ENCODE assay signal across 11 cellular contexts in genomic region chr10:59895629-59896116, GRCh38. TPM values are rescaled to one million over a fixed set of nuclear protein-coding genes. Genes with fewer than 3 reads are reported as not detected.
DNase-seq lines count a peak whose midpoint lies in the region; ATAC-seq, FAIRE-seq and TF ChIP-seq lines count a peak whose summit lies in the region.
"Had no signal": no experiment of that assay in that cellular context is flagged by ENCODE, and none has a peak within 500 bp of the region (broad histone marks: within the 10 kb centered on the region; RNA-seq: fewer than 3 reads in every experiment).

No MANE protein-coding gene starts in this region.

- H3K4me3 ChIP-seq in H1 (ENCODE audit: extremely low read depth in 1 of 4, insufficient read depth in 2 of 4, low read depth in 3 of 4, low read length in 4 of 4): no peak overlapping the region
- peak overlapping the region in 1 of 3 experiments; percentile 48; a peak in 2 of 6 replicates for H3K4me3 ChIP-seq in HepG2 (replicated peaks in 1 of 3; ENCODE audit: insufficient read depth in 1 of 3, low read depth in 2 of 3, low read length in 3 of 3)
- no peak overlapping the region for H3K4me3 ChIP-seq in smooth muscle cell

- H3K36me3 ChIP-seq in H1 (ENCODE audit: control insufficient read depth in 2 of 4, insufficient read depth in 4 of 4, low read length in 3 of 4): peaks cover 0 to 3% (median 0%) of the 10 kb centered on the region in 4 experiments; a peak in 1 of 8 replicates
- H3K36me3 ChIP-seq in HepG2 (replicated peaks in 1 of 2; ENCODE audit: control insufficient read depth in 1 of 2, insufficient read depth in 2 of 2, low read length in 2 of 2): no peaks in the 10 kb centered on the region; a peak in 1 of 5 replicates
- no peaks in the 10 kb centered on the region for H3K36me3 ChIP-seq in smooth muscle cell (ENCODE audit: low read depth)

- no peak overlapping the region for H2AFZ ChIP-seq in H9 (ENCODE audit: low read length)
- H2AFZ ChIP-seq in H1 (ENCODE audit: low read length): no peak overlapping the region
- no peak overlapping the region for H2AFZ ChIP-seq in HepG2 (ENCODE audit: low read length)
- H2AFZ ChIP-seq in smooth muscle cell (ENCODE audit: low read depth): no peak overlapping the region

- H3K27ac Mint-ChIP-seq in H9: peak overlapping the region; percentile 26 to 59 (median 48); a peak in 2 of 7 replicates
- H3K27ac Mint-ChIP-seq: activated T-helper 17 cell treated with anti-CD3 and anti-CD28 coated beads, Interleukin-2, amount 50 U/mL, for 72 hours had no signal

- H3K27ac ChIP-seq in H9 (ENCODE audit: insufficient read length, low read depth, low read length) (no peak overlapping the region), H1 (ENCODE audit: low read depth, low read length) (0 out of 2 replicates have a peak overlapping the region, but pooled peaks have one; percentile 15), HepG2 (ENCODE audit: extremely low read length, insufficient read depth, low read length) (peak overlapping the region; percentile 67), smooth muscle cell (ENCODE audit: low read depth) (peak overlapping the region; percentile 40)

- BruUV-seq in HepG2 (replicated peaks; lab: Mats Ljungman, UMichigan): no TSS peak

- no peak overlapping the region for H3K4me2 ChIP-seq in H9 (ENCODE audit: insufficient read depth, insufficient read length, low read length)
- no peak overlapping the region for H3K4me2 ChIP-seq in H1 (ENCODE audit: insufficient read depth in 1 of 2, low read depth in 2 of 2, low read length in 2 of 2)
- H3K4me2 ChIP-seq in HepG2 (ENCODE audit: low read depth, low read length): peak overlapping the region; percentile 68
- H3K4me2 ChIP-seq in smooth muscle cell: peak overlapping the region; percentile 9

- H4K8ac ChIP-seq in H9 (replicated peaks; ENCODE audit: insufficient read length, low read depth, low read length): no peak overlapping the region
- no peak overlapping the region for H4K8ac ChIP-seq in H1 (ENCODE audit: extremely low read depth, insufficient read depth, low read length)

- H3K27me3 Mint-ChIP-seq in H9 (ENCODE audit: low read depth): no peaks in the 10 kb centered on the region
- H3K27me3 Mint-ChIP-seq: activated T-helper 17 cell treated with anti-CD3 and anti-CD28 coated beads, Interleukin-2, amount 50 U/mL, for 72 hours had no signal

- H3K79me2 ChIP-seq in H9 (ENCODE audit: insufficient read depth, low read length): peaks cover 55% of the 10 kb centered on the region
- H3K79me2 ChIP-seq in H1 (ENCODE audit: control insufficient read depth in 1 of 2, insufficient read depth in 2 of 2, low read length in 2 of 2): peaks cover 39 to 99% of the 10 kb centered on the region in 2 experiments
- peaks cover 83% of the 10 kb centered on the region for H3K79me2 ChIP-seq in HepG2 (ENCODE audit: insufficient read depth, low read length)
- H3K79me2 ChIP-seq in smooth muscle cell (ENCODE audit: low read depth): peaks cover 96% of the 10 kb centered on the region

- H3K14ac ChIP-seq in H9 (ENCODE audit: insufficient read depth, low read length): peak overlapping the region; percentile 59; the same call in 1 of the 2 replicates
- H3K14ac ChIP-seq in H1 (ENCODE audit: insufficient read length): no peak overlapping the region

- H3K4me3 Mint-ChIP-seq in H9: no peak overlapping the region
- H3K4me3 Mint-ChIP-seq: activated T-helper 17 cell treated with anti-CD3 and anti-CD28 coated beads, Interleukin-2, amount 50 U/mL, for 72 hours had no signal

- H3K23me2 ChIP-seq in H9 (ENCODE audit: insufficient read length, low read depth, low read length, poor library complexity, severe bottlenecking) (no peaks in the 10 kb centered on the region), H1 (ENCODE audit: low read depth, low read length) (no peaks in the 10 kb centered on the region)

- intact Hi-C loops in HepG2 (cut with micrococcal nuclease; ENCODE audit: unreplicated experiment): loop anchor here (1.0 kb wide), 1 partner anchor 11 kb away; the partner anchor contains the start of gene CCDC6

- in situ Hi-C loops in HepG2 (cut with HindIII; ENCODE audit: extremely low pct_ligation_motif_present, low pct_unique_long_range_greater_than_20kb) (no loop called here), KBM-7 (cut with MboI; ENCODE audit: low pct_unique_long_range_greater_than_20kb, low sequenced_read_pairs) (no loop called here)

- no peak overlapping the region for H2BK15ac ChIP-seq in H9 (ENCODE audit: low read depth, low read length)
- H2BK15ac ChIP-seq in H1 (ENCODE audit: low read length): no peak overlapping the region

- H3K18ac ChIP-seq in H9 (ENCODE audit: insufficient read length, low read depth, low read length): no peak overlapping the region
- H3K18ac ChIP-seq in H1 (ENCODE audit: extremely low read depth, low read length): 0 out of 2 replicates have a peak overlapping the region, but pooled peaks have one; percentile 10

- no peak overlapping the region for H2BK120ac ChIP-seq in H9 (ENCODE audit: low read depth, low read length, poor library complexity, severe bottlenecking)
- no peak overlapping the region for H2BK120ac ChIP-seq in H1 (replicated peaks; ENCODE audit: low read depth, low read length)

- CTCF ChIA-PET in H1 (lab: Charles Lee; ENCODE audit: partially characterized antibody): interaction anchor here (0.6 to 1.9 kb wide), 4 partner anchors 9 to 139 kb away, joined by 3 to 8 read pairs (median 5); no protein-coding TSS in a partner anchor
- CTCF ChIA-PET in HepG2 (lab: Yijun Ruan, JAX; ENCODE audit: low intra/inter-chr PET ratio, low total read pairs): no interaction called here

- POLR2A ChIA-PET in H1 (lab: Charles Lee; ENCODE audit: partially characterized antibody): interaction anchor here (1.6 to 9.7 kb wide), 3 partner anchors 10 to 23 kb away, joined by 4 to 90 read pairs (median 5); partner anchors contain the start of gene CCDC6
- POLR2A ChIA-PET in HepG2 (lab: Yijun Ruan, JAX): interaction anchor here (1.3 to 2.7 kb wide), 2 partner anchors 10 to 13 kb away, joined by 5 to 19 read pairs; partner anchors contain the start of gene CCDC6

- TF ChIP-seq EP300 in H1 (IDR thresholded peaks at IDR 0.05; ENCODE audit: borderline replicate concordance in 1 of 2, low read depth in 2 of 2, low read length in 2 of 2) (no peak), HepG2 (IDR thresholded peaks at IDR 0.05; ENCODE audit: low read depth in 2 of 2, low read length in 2 of 2) (peak in 1 of 2 experiments; percentile 52; a peak in 2 of 4 replicates), HepG2 (CRISPR knock-in tag; IDR thresholded peaks at IDR 0.05; ENCODE audit: borderline replicate concordance) (no peak; the same call in 1 of the 2 replicates)

- H3K9me3 Mint-ChIP-seq in H9: no peaks in the 10 kb centered on the region
- H3K9me3 Mint-ChIP-seq: activated T-helper 17 cell treated with anti-CD3 and anti-CD28 coated beads, Interleukin-2, amount 50 U/mL, for 72 hours had no signal

- peaks cover 12% of the 10 kb centered on the region for H3K4me1 ChIP-seq in H9 (ENCODE audit: insufficient read depth, low read length)
- H3K4me1 ChIP-seq in H1 (replicated peaks in 1 of 4; ENCODE audit: control insufficient read depth in 3 of 4, insufficient read depth in 4 of 4, low read length in 3 of 4): peaks cover 0 to 30% (median 18%) of the 10 kb centered on the region in 4 experiments; a peak in 6 of 7 replicates
- H3K4me1 ChIP-seq in HepG2 (ENCODE audit: insufficient read depth, low read length): peaks cover 38% of the 10 kb centered on the region
- H3K4me1 ChIP-seq in smooth muscle cell (ENCODE audit: low read depth): peaks cover 15% of the 10 kb centered on the region

- H3K4ac ChIP-seq in H9 (ENCODE audit: low read depth, low read length) (no peak overlapping the region), H1 (replicated peaks; ENCODE audit: insufficient read length, low read depth, low read length) (no peak overlapping the region)

- H3K27me3 ChIP-seq in H9 (ENCODE audit: insufficient read depth, low read length): no peaks in the 10 kb centered on the region
- no peaks in the 10 kb centered on the region for H3K27me3 ChIP-seq in H1 (replicated peaks in 1 of 4; ENCODE audit: control insufficient read depth in 3 of 4, extremely low read depth in 1 of 4, insufficient read depth in 3 of 4, low read length in 3 of 4)
- H3K27me3 ChIP-seq in HepG2 (ENCODE audit: control insufficient read depth in 1 of 2, insufficient read depth in 2 of 2, low read length in 2 of 2): no peaks in the 10 kb centered on the region
- no peaks in the 10 kb centered on the region for H3K27me3 ChIP-seq in smooth muscle cell (ENCODE audit: low read depth)

- H3K79me1 ChIP-seq in H9 (ENCODE audit: insufficient read depth, low read depth, low read length, poor library complexity, severe bottlenecking) (peaks cover 7% of the 10 kb centered on the region), H1 (ENCODE audit: low read depth, low read length) (peaks cover 24% of the 10 kb centered on the region)

- H4K20me1 ChIP-seq in H9 (ENCODE audit: control insufficient read depth, insufficient read depth, insufficient read length) (no peaks in the 10 kb centered on the region), H1 (replicated peaks in 1 of 2; ENCODE audit: control insufficient read depth in 1 of 2, insufficient read depth in 2 of 2, low read length in 2 of 2) (peaks cover 34 to 37% of the 10 kb centered on the region in 2 experiments), HepG2 (ENCODE audit: insufficient read depth, low read length) (peaks cover 29% of the 10 kb centered on the region), smooth muscle cell (ENCODE audit: low read depth) (peaks cover 100% of the 10 kb centered on the region)

- H2BK12ac ChIP-seq in H9 (ENCODE audit: insufficient read length, low read depth, low read length) (no peak overlapping the region), H1 (ENCODE audit: low read depth, low read length) (no peak overlapping the region)

- no peak overlapping the region for H2AK5ac ChIP-seq in H9 (ENCODE audit: insufficient read length, low read length)
- H2AK5ac ChIP-seq in H1 (ENCODE audit: low read depth, low read length): no peak overlapping the region

- H3K9ac ChIP-seq in H9 (ENCODE audit: extremely low read depth, insufficient read length, low read length): no peak overlapping the region
- no peak overlapping the region for H3K9ac ChIP-seq in H1 (replicated peaks in 1 of 4; ENCODE audit: extremely low read depth in 1 of 4, low read depth in 3 of 4, low read length in 3 of 4)
- H3K9ac ChIP-seq in HepG2 (ENCODE audit: insufficient read depth, low read depth, low read length): no peak overlapping the region
- no peak overlapping the region for H3K9ac ChIP-seq in smooth muscle cell (ENCODE audit: low read depth)

- H3K23ac ChIP-seq in H9 (ENCODE audit: insufficient read length, low read depth, low read length): no peak overlapping the region
- H3K23ac ChIP-seq in H1 (ENCODE audit: insufficient read length): no peak overlapping the region

- TF ChIP-seq RAD21 in H1 (IDR thresholded peaks at IDR 0.05 in 1 of 2, conservative IDR thresholded peaks at IDR 0.05 in 1 of 2; ENCODE audit: low read depth in 2 of 2, low read length in 2 of 2) (no peak), HepG2 (CRISPR knock-in tag; IDR thresholded peaks at IDR 0.05) (no peak)

- no CpG with 5 or more reads among the region's 10 CpGs for WGBS in H9 (ENCODE audit: extremely low coverage, insufficient read length, low lambda C conversion rate)
- WGBS in H1 (ENCODE audit: extremely low coverage in 1 of 2, insufficient coverage in 1 of 2, insufficient read length in 1 of 2, insufficient replicate concordance in 2 of 2, low coverage in 1 of 2, low lambda C conversion rate in 2 of 2, missing lambda C conversion rate in 1 of 2), 2 experiments: 80% methylated on average over 10 of the region's 10 CpGs; no CpG with 5 or more reads in 1 of the 2 experiments
- 3% methylated on average over 10 of the region's 10 CpGs for WGBS in HepG2 (ENCODE audit: low lambda C conversion rate)
- WGBS in smooth muscle cell (ENCODE audit: low lambda C conversion rate): 47% methylated on average over 10 of the region's 10 CpGs

- DNase-seq in H9 (no peak), H1 (ENCODE audit: low read depth in 1 of 2, low spot score in 2 of 2) (no peak), HepG2 (ENCODE audit: low spot score) (peak; percentile 80), smooth muscle cell (lab: John Stamatoyannopoulos, UW; ENCODE audit: unreplicated experiment) (no peak), SK-N-DZ (ENCODE audit: low spot score) (no peak), HuH-7 (ENCODE audit: low spot score) (no peak), KBM-7 (no peak)
- DNase-seq: activated CD4-positive, alpha-beta T cell treated with anti-CD3 and anti-CD28 coated beads, Interleukin-2, amount 50 U/mL, for 1 hour had no signal

- H3F3A ChIP-seq in smooth muscle cell (ENCODE audit: low read depth): no peaks in the 10 kb centered on the region

- no peaks in the 10 kb centered on the region for H3K9me3 ChIP-seq in H9 (ENCODE audit: control insufficient read depth, low read depth, low read length)
- H3K9me3 ChIP-seq in H1 (ENCODE audit: insufficient read depth in 2 of 2, low read depth in 1 of 2, low read length in 1 of 2): no peaks in the 10 kb centered on the region
- H3K9me3 ChIP-seq in HepG2 (ENCODE audit: low read length): no peaks in the 10 kb centered on the region
- no peaks in the 10 kb centered on the region for H3K9me3 ChIP-seq in smooth muscle cell (replicated peaks; ENCODE audit: low read depth)

- ATAC-seq in HepG2: peak; percentile 99
- ATAC-seq in HG02642 (IDR thresholded peaks at IDR 0.05; ENCODE audit: poor library complexity, unreplicated experiment): no peak
- ATAC-seq: activated T-helper 17 cell treated with anti-CD3 and anti-CD28 coated beads, Interleukin-2, amount 50 U/mL, for 72 hours; Panc1 had no signal

- H3K36me3 Mint-ChIP-seq in H9 (ENCODE audit: insufficient read depth in 1 of 3, low read depth in 3 of 3): peaks cover 0 to 6% (median 3%) of the 10 kb centered on the region in 3 experiments; a peak in 4 of 7 replicates

- H4K91ac ChIP-seq in H9 (ENCODE audit: insufficient read length, low read depth, low read length): no peak overlapping the region
- no peak overlapping the region for H4K91ac ChIP-seq in H1 (replicated peaks; ENCODE audit: insufficient read length, low read length)

- H4K5ac ChIP-seq in H9 (ENCODE audit: insufficient read length, low read depth, low read length) (no peak overlapping the region), H1 (ENCODE audit: insufficient read length, low read depth, low read length) (no peak overlapping the region)

- TF ChIP-seq POLR2A in H1 (IDR thresholded peaks at IDR 0.05; ENCODE audit: control extremely low read depth in 1 of 2, low read depth in 2 of 2, low read length in 2 of 2): no peak
- no peak for TF ChIP-seq POLR2A in HepG2 (IDR thresholded peaks at IDR 0.05; ENCODE audit: insufficient read depth in 1 of 2, low read depth in 2 of 2, low read length in 2 of 2)

- H3K4me1 Mint-ChIP-seq in H9: peaks cover 72 to 73% of the 10 kb centered on the region in 2 experiments

- no peak for TF ChIP-seq CTCF in H9 (conservative IDR thresholded peaks at IDR 0.05)
- no peak for TF ChIP-seq CTCF in H1 (IDR thresholded peaks at IDR 0.05; ENCODE audit: control extremely low read depth in 1 of 3, insufficient read depth in 1 of 3, low read depth in 1 of 3, low read length in 3 of 3)
- no peak for TF ChIP-seq CTCF in HepG2 (CRISPR knock-in tag; IDR thresholded peaks at IDR 0.05)
- no peak for TF ChIP-seq CTCF in smooth muscle cell (IDR thresholded peaks at IDR 0.05; ENCODE audit: borderline replicate concordance, insufficient read depth, poor library complexity, severe bottlenecking)

- no peak overlapping the region for H3T11ph ChIP-seq in H9 (ENCODE audit: low read length)

- no peak for FAIRE-seq in H1 (lab: Jason Lieb, UNC)
- peak; percentile 95 for FAIRE-seq in HepG2 (lab: Jason Lieb, UNC)

- H3K56ac ChIP-seq in H9 (ENCODE audit: insufficient read length, low read depth, low read length): no peak overlapping the region
- no peak overlapping the region for H3K56ac ChIP-seq in H1 (replicated peaks; ENCODE audit: insufficient read length, low read depth, low read length)

- H2BK20ac ChIP-seq in H9 (ENCODE audit: low read depth, low read length, poor library complexity, severe bottlenecking) (no peak overlapping the region), H1 (ENCODE audit: low read length) (no peak overlapping the region)

- H2BK5ac ChIP-seq in H9 (ENCODE audit: insufficient read length, low read length) (no peak overlapping the region), H1 (ENCODE audit: low read depth, low read length) (no peak overlapping the region)

RNA-seq across cellular contexts. Expression of gene CCDC6, which starts 10.7 kb away (rescaled TPM):
- total RNA-seq in H9 (2021) (58.4 and 59.0 TPM in 2 replicates), HepG2 (2016; rRNA removed; fragmentation: Illumina TruSeq; extraction: Trizol) (18.3 and 34.1 TPM in 2 replicates), smooth muscle cell (35.1 and 36.8 TPM in 2 replicates)
- 74.4 and 74.8 TPM in 2 replicates for total RNA-seq in H1 (2021; fragmentation: NEBNext Ultra II Directional; extraction: Animal tissue kit (Norgen Biotek cat#: 25700))
- polyA plus RNA-seq in H1 (2011; rRNA removed) (28.2 and 42.2 TPM in 2 replicates), HepG2 (2011; rRNA removed) (15.4 and 17.9 TPM in 2 replicates), smooth muscle cell (13.7 and 15.3 TPM in 2 replicates)
- polyA plus RNA-seq in H1 (2011; cell fraction: cytosol; rRNA removed): 25.6 TPM
- polyA plus RNA-seq in H1 (2011; cell fraction: nucleus; rRNA removed): 26.6 TPM
- polyA plus RNA-seq in H1 (2012, experiment 1 of 2): 23.9 to 42.1 TPM (median 30.6 TPM) in 4 replicates
- 6.1 TPM for polyA plus RNA-seq in H1 (2012, experiment 2 of 2)
- polyA plus RNA-seq in H1 (2013, experiment 1 of 2): 29.5 TPM
- polyA plus RNA-seq in H1 (2013, experiment 2 of 2): 29.9 TPM
- polyA minus RNA-seq in H1 (2011; rRNA and poly(A)+ RNA removed): 76.2 and 77.5 TPM in 2 replicates
- polyA minus RNA-seq in H1 (2011; cell fraction: cytosol; rRNA and poly(A)+ RNA removed): 52.0 TPM
- 90.9 TPM for polyA minus RNA-seq in H1 (2011; cell fraction: nucleus; rRNA and poly(A)+ RNA removed)
- total RNA-seq in HepG2 (2016; cell fraction: cytosol; rRNA removed; fragmentation: Illumina TruSeq; extraction: Trizol; ENCODE audit: low read depth): 4.9 and 5.1 TPM in 2 replicates
- 17.2 and 31.8 TPM in 2 replicates for total RNA-seq in HepG2 (2016; cell fraction: insoluble cytoplasmic fraction; rRNA removed; fragmentation: Illumina TruSeq; extraction: Trizol)
- 24.4 and 29.6 TPM in 2 replicates for total RNA-seq in HepG2 (2016; cell fraction: membrane; rRNA removed; fragmentation: Illumina TruSeq; extraction: Trizol)
- total RNA-seq in HepG2 (2016; cell fraction: nucleus; rRNA removed; fragmentation: Illumina TruSeq; extraction: Trizol): 22.7 and 23.4 TPM in 2 replicates
- polyA plus RNA-seq in HepG2 (2011; cell fraction: cytosol; rRNA removed): 12.4 and 14.6 TPM in 2 replicates
- 6.3 and 7.6 TPM in 2 replicates for polyA plus RNA-seq in HepG2 (2011; cell fraction: nucleus; rRNA removed)
- polyA plus RNA-seq in HepG2 (2012): 15.0 and 16.0 TPM in 2 replicates
- polyA plus RNA-seq in HepG2 (2016; cell fraction: cytosol; fragmentation: Illumina TruSeq; extraction: Trizol; ENCODE audit: low read depth): 4.1 and 4.6 TPM in 2 replicates
- polyA plus RNA-seq in HepG2 (2016; cell fraction: insoluble cytoplasmic fraction; fragmentation: Illumina TruSeq; extraction: Trizol; ENCODE audit: low read depth): 30.5 and 32.8 TPM in 2 replicates
- 14.5 and 19.3 TPM in 2 replicates for polyA plus RNA-seq in HepG2 (2016; cell fraction: membrane; fragmentation: Illumina TruSeq; extraction: Trizol; ENCODE audit: low read depth)
- 17.8 and 18.7 TPM in 2 replicates for polyA plus RNA-seq in HepG2 (2016; cell fraction: nucleus; fragmentation: Illumina TruSeq; extraction: Trizol; ENCODE audit: insufficient read depth, low read depth)
- polyA minus RNA-seq in HepG2 (2011; rRNA and poly(A)+ RNA removed; ENCODE audit: low replicate concordance): 30.5 and 36.4 TPM in 2 replicates
- polyA minus RNA-seq in HepG2 (2011; cell fraction: cytosol; rRNA and poly(A)+ RNA removed): 29.7 and 30.0 TPM in 2 replicates
- 26.0 and 32.1 TPM in 2 replicates for polyA minus RNA-seq in HepG2 (2011; cell fraction: nucleus; rRNA and poly(A)+ RNA removed)
- polyA plus RNA-seq in SK-N-DZ (2014; cell fraction: cytosol; rRNA removed): 10.8 and 12.3 TPM in 2 replicates
- 7.9 and 13.5 TPM in 2 replicates for polyA plus RNA-seq in SK-N-DZ (2014; cell fraction: nucleus; rRNA removed)

Comparison
In these comparisons a context has a peak if more than half of its experiments do, and no peak if none do; other contexts are left out.
1. H3K4me2 ChIP-seq: peak in HepG2 (single experiment) and smooth muscle cell (single experiment); none in H9 (single experiment) and H1 (0 of 2).